In genomic region chr13:109608032-109608431, GRCh38 we compare ENCODE assay signal across 27 cellular contexts.
DNase-seq lines count a peak whose midpoint lies in the region; TF ChIP-seq lines count a peak whose summit lies in the region.
"Had no signal": no experiment of that assay in that cellular context is flagged by ENCODE, and none has a peak within 500 bp of the region (broad histone marks: within the 10 kb centered on the region; RNA-seq: fewer than 3 reads in every experiment).

No MANE protein-coding gene starts in this region.

- H3F3A ChIP-seq in neural cell (ENCODE audit: insufficient read depth, low read length, poor library complexity, severe bottlenecking): no peaks in the 10 kb centered on the region

- H3K27ac ChIP-seq in neural cell (ENCODE audit: low read length) (peak overlapping the region; percentile 13), right atrium auricular region (no peak overlapping the region)
- H3K27ac ChIP-seq: 22Rv1; A549; BLaER1; BLaER1 treated with 17β-estradiol and CSF1 and Interleukin-3, amounts not matched to agents 10 nM and 100 nM; C4-2B had no signal

- no peak overlapping the region for H3K4me2 ChIP-seq in neural cell (ENCODE audit: low read length)
- H3K4me2 ChIP-seq: A549; BLaER1; BLaER1 treated with 17β-estradiol and CSF1 and Interleukin-3, amounts not matched to agents 10 nM and 100 nM had no signal

- H3K79me2 ChIP-seq in neural cell (replicated peaks; ENCODE audit: insufficient read depth, low read length): no peaks in the 10 kb centered on the region

- H3K27me3 ChIP-seq in neural cell (ENCODE audit: insufficient read depth, low read depth, low read length) (no peaks in the 10 kb centered on the region), right atrium auricular region (no peaks in the 10 kb centered on the region)
- H3K27me3 ChIP-seq: BE2C; BLaER1; BLaER1 treated with 17β-estradiol and CSF1 and Interleukin-3, amounts not matched to agents 10 nM and 100 nM had no signal

- H3K4me3 ChIP-seq in neural cell (ENCODE audit: low read length) (no peak overlapping the region), right atrium auricular region (no peak overlapping the region)
- H3K4me3 ChIP-seq: A549; BLaER1; BLaER1 treated with 17β-estradiol and CSF1 and Interleukin-3, amounts not matched to agents 10 nM and 100 nM had no signal

- no peak overlapping the region for H3K9ac ChIP-seq in neural cell (ENCODE audit: low read length)
- H3K9ac ChIP-seq: BLaER1; BLaER1 treated with 17β-estradiol and CSF1 and Interleukin-3, amounts not matched to agents 10 nM and 100 nM had no signal

- no peaks in the 10 kb centered on the region for H3K4me1 ChIP-seq in right atrium auricular region
- H3K4me1 ChIP-seq: A549; BE2C; BLaER1; BLaER1 treated with 17β-estradiol and CSF1 and Interleukin-3, amounts not matched to agents 10 nM and 100 nM; Caco-2 had no signal

- no peak overlapping the region for H2AFZ ChIP-seq in neural cell (ENCODE audit: low read depth, low read length)

- TF ChIP-seq CTCF in neural cell (IDR thresholded peaks at IDR 0.05; ENCODE audit: poor library complexity, severe bottlenecking): no peak
- TF ChIP-seq CTCF in right atrium auricular region (IDR thresholded peaks at IDR 0.05): no peak

- no peaks in the 10 kb centered on the region for H3K36me3 ChIP-seq in neural cell (ENCODE audit: insufficient read depth, low read length)
- no peaks in the 10 kb centered on the region for H3K36me3 ChIP-seq in right atrium auricular region
- H3K36me3 ChIP-seq: BE2C; BLaER1; BLaER1 treated with 17β-estradiol and CSF1 and Interleukin-3, amounts not matched to agents 10 nM and 100 nM had no signal

- H3K9me2 ChIP-seq in neural cell (ENCODE audit: insufficient read depth, low read length): no peaks in the 10 kb centered on the region

- H3K9me3 ChIP-seq in neural cell (ENCODE audit: low read length) (no peaks in the 10 kb centered on the region), right atrium auricular region (no peaks in the 10 kb centered on the region)
- H3K9me3 ChIP-seq: A549, BE2C, BLaER1 had no signal

- no peak for DNase-seq in right atrium auricular region (ENCODE audit: low spot score)
- DNase-seq: 8988T; ACHN; AML-193; BE2C; C1 segment of cervical spinal cord; Caco-2; Calu3; CD4-positive, alpha-beta memory T cell; CD4-positive, alpha-beta T cell; CD4-positive, CD25-positive, alpha-beta regulatory T cell; CD8-positive, alpha-beta memory T cell; CD8-positive, alpha-beta T cell; COR-L47; DMS 273 treated with DMSO at 0.1 percent for 48 hours; DMS153; DMS53; DMS79; DMS79 treated with DMSO at 0.1 percent for 48 hours; DND-41; EL had no signal

- peak; percentile 93 for TF ChIP-seq EP300 in neural cell (conservative IDR thresholded peaks at IDR 0.05; ENCODE audit: poor library complexity, severe bottlenecking)

- no peak for TF ChIP-seq RAD21 in neural cell (conservative IDR thresholded peaks at IDR 0.05)

- no peaks in the 10 kb centered on the region for H4K20me1 ChIP-seq in neural cell (ENCODE audit: insufficient read depth)
- H4K20me1 ChIP-seq: BLaER1; BLaER1 treated with 17β-estradiol and CSF1 and Interleukin-3, amounts not matched to agents 10 nM and 100 nM had no signal

TF ChIP-seq in neural cell, 6 proteins besides CTCF, POLR2A, EP300 and RAD21:
- TF ChIP-seq EZH2 (IDR thresholded peaks at IDR 0.05; ENCODE audit: borderline replicate concordance, insufficient read depth, low read length, poor library complexity, severe bottlenecking) (no peak), POLR2AphosphoS5 (IDR thresholded peaks at IDR 0.05) (peak; percentile 98), SMC3 (conservative IDR thresholded peaks at IDR 0.05; ENCODE audit: poor library complexity) (peak; percentile 18)
- TF ChIP-seq, protein P1, sequence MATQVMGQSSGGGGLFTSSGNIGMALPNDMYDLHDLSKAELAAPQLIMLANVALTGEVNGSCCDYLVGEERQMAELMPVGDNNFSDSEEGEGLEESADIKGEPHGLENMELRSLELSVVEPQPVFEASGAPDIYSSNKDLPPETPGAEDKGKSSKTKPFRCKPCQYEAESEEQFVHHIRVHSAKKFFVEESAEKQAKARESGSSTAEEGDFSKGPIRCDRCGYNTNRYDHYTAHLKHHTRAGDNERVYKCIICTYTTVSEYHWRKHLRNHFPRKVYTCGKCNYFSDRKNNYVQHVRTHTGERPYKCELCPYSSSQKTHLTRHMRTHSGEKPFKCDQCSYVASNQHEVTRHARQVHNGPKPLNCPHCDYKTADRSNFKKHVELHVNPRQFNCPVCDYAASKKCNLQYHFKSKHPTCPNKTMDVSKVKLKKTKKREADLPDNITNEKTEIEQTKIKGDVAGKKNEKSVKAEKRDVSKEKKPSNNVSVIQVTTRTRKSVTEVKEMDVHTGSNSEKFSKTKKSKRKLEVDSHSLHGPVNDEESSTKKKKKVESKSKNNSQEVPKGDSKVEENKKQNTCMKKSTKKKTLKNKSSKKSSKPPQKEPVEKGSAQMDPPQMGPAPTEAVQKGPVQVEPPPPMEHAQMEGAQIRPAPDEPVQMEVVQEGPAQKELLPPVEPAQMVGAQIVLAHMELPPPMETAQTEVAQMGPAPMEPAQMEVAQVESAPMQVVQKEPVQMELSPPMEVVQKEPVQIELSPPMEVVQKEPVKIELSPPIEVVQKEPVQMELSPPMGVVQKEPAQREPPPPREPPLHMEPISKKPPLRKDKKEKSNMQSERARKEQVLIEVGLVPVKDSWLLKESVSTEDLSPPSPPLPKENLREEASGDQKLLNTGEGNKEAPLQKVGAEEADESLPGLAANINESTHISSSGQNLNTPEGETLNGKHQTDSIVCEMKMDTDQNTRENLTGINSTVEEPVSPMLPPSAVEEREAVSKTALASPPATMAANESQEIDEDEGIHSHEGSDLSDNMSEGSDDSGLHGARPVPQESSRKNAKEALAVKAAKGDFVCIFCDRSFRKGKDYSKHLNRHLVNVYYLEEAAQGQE (IDR thresholded peaks at IDR 0.05; ENCODE audit: borderline replicate concordance): peak; percentile 98
